Comparison of ENCODE assay signal across 8 cellular contexts in the genomic region with DNA sequence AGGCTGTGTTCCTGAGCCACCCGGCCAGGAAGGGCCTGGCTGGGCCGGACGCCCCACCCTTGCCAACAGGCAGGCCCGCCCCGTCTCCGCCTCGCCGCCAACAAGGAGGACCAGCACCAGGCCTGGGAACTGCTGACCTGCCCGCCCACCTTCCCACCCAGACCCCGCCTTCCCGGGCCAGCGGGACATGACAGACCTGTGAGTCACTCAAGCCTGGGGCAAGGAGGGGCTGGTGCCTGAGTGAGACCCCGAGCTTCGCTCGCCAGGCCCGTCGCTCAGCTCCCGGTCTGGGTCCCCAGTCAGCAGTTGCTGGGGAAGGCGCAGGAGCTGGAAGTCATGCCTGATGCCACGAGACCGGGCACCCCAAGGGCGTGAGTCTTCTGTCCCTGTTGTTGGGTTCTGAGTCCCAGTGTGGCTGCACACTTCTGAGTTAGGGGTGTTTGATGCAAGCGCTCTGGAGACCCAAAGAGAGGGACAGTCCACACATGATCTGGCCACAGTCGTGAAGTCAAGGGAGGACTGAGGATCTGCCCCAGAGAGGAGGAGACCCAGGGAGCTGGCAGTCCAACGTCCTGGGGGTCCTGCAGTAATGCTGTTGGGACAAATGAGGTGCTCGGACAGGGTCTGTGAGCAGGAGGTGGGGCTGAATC. TPM values are rescaled to one million over a fixed set of nuclear protein-coding genes. Genes with fewer than 3 reads are reported as not detected.
A peak's percentile ranks its signal among the peaks of the same experiment; 100 is the strongest.
DNase-seq lines count a peak whose midpoint lies in the region; ATAC-seq and TF ChIP-seq lines count a peak whose summit lies in the region.

A gene with protein sequence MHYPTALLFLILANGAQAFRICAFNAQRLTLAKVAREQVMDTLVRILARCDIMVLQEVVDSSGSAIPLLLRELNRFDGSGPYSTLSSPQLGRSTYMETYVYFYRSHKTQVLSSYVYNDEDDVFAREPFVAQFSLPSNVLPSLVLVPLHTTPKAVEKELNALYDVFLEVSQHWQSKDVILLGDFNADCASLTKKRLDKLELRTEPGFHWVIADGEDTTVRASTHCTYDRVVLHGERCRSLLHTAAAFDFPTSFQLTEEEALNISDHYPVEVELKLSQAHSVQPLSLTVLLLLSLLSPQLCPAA (minus strand): TSS at position 33 of the 650 bp plus-strand sequence. CDS start 3,686 bp downstream, outside the sequence.

- H3K4me2 ChIP-seq in BLaER1 treated with 17β-estradiol and CSF1 and Interleukin-3, amounts not matched to agents 10 nM and 100 nM, result peak within 1 kb of the TSS; percentile 79 to 91 (median 87)

- DNase-seq in RPMI7951 (ENCODE audit: low read depth) (peak; percentile 88), colonic mucosa (peak; percentile 91), left lobe of liver (ENCODE audit: low spot score) (peak; percentile 60), stromal cell of bone marrow (ENCODE audit: low read depth) (peak; percentile 54), DMS114 treated with DMSO at 0.1 percent for 48 hours (lab: John Stamatoyannopoulos, UW; ENCODE audit: unreplicated experiment) (no peak)

- peaks cover 0 to 19% (median 0%) of the 10 kb centered on the region in 11 experiments; a peak in 5 of 22 replicates for H4K20me1 ChIP-seq in BLaER1 treated with 17β-estradiol and CSF1 and Interleukin-3, amounts not matched to agents 10 nM and 100 nM

- peak within 1 kb of the TSS; percentile 47 to 69 (median 56) for H3K4me3 ChIP-seq in BLaER1 treated with 17β-estradiol and CSF1 and Interleukin-3, amounts not matched to agents 10 nM and 100 nM
- H3K4me3 ChIP-seq in colonic mucosa, result peak within 1 kb of the TSS; percentile 16

- H3K36me3 ChIP-seq in BLaER1 treated with 17β-estradiol and CSF1 and Interleukin-3, amounts not matched to agents 10 nM and 100 nM, result peaks cover 0 to 17% (median 4%) of the 10 kb centered on the region in 11 experiments; a peak in 4 of 22 replicates
- no peaks in the 10 kb centered on the region for H3K36me3 ChIP-seq in colonic mucosa

- peak within 1 kb of the TSS in 10 of 11 experiments; percentile 11 to 88 (median 67); a peak in 21 of 22 replicates for H3K27ac ChIP-seq in BLaER1 treated with 17β-estradiol and CSF1 and Interleukin-3, amounts not matched to agents 10 nM and 100 nM
- H3K27ac ChIP-seq in colonic mucosa, result peak within 1 kb of the TSS; percentile 71

- H3K9ac ChIP-seq in BLaER1 treated with 17β-estradiol and CSF1 and Interleukin-3, amounts not matched to agents 10 nM and 100 nM, result peak within 1 kb of the TSS; percentile 63 to 81 (median 75)
- peak within 1 kb of the TSS; percentile 30 to 72 for H3K9ac ChIP-seq in colonic mucosa (ENCODE audit: low read depth in 2 of 2, low read length in 2 of 2)

- H3K9me3 ChIP-seq in BLaER1 treated with 17β-estradiol and CSF1 and Interleukin-3, amounts not matched to agents 10 nM and 100 nM (replicated peaks in 1 of 11), result peaks cover 0 to 27% (median 13%) of the 10 kb centered on the region in 11 experiments; a peak in 17 of 22 replicates
- no peaks in the 10 kb centered on the region for H3K9me3 ChIP-seq in colonic mucosa

- H3K27me3 ChIP-seq in BLaER1 treated with 17β-estradiol and CSF1 and Interleukin-3, amounts not matched to agents 10 nM and 100 nM, result peaks cover 0 to 37% (median 7%) of the 10 kb centered on the region in 11 experiments; a peak in 14 of 22 replicates
- H3K27me3 ChIP-seq in colonic mucosa, result no peaks in the 10 kb centered on the region

- no peak for TF ChIP-seq CTCF in colonic mucosa (IDR thresholded peaks at IDR 0.05)

- intact Hi-C loops in colonic mucosa (cut with DNase I), result no loop called here

- peaks cover 30 to 43% (median 36%) of the 10 kb centered on the region in 10 experiments for H3K4me1 ChIP-seq in BLaER1 treated with 17β-estradiol and CSF1 and Interleukin-3, amounts not matched to agents 10 nM and 100 nM
- no peaks in the 10 kb centered on the region for H3K4me1 ChIP-seq in colonic mucosa

- peak; percentile 41 for ATAC-seq in GM21619 (IDR thresholded peaks at IDR 0.05; ENCODE audit: unreplicated experiment)
- peak; percentile 36 for ATAC-seq in left lobe of liver
- ATAC-seq in HG03520 (IDR thresholded peaks at IDR 0.05; ENCODE audit: unreplicated experiment), result no peak

RNA-seq across cellular contexts. Expression of the gene that starts here (rescaled TPM):
- 12.6 and 14.3 TPM in 2 replicates for total RNA-seq in RPMI7951 (2014; rRNA removed; shearing (Covaris generic))
- 10 to 100 TPM; 19.1 to 29.2 TPM for total RNA-seq in colonic mucosa
- total RNA-seq in left lobe of liver, result 14.9 TPM
